ENCODE assay signal across 9 cellular contexts in the genomic region with DNA sequence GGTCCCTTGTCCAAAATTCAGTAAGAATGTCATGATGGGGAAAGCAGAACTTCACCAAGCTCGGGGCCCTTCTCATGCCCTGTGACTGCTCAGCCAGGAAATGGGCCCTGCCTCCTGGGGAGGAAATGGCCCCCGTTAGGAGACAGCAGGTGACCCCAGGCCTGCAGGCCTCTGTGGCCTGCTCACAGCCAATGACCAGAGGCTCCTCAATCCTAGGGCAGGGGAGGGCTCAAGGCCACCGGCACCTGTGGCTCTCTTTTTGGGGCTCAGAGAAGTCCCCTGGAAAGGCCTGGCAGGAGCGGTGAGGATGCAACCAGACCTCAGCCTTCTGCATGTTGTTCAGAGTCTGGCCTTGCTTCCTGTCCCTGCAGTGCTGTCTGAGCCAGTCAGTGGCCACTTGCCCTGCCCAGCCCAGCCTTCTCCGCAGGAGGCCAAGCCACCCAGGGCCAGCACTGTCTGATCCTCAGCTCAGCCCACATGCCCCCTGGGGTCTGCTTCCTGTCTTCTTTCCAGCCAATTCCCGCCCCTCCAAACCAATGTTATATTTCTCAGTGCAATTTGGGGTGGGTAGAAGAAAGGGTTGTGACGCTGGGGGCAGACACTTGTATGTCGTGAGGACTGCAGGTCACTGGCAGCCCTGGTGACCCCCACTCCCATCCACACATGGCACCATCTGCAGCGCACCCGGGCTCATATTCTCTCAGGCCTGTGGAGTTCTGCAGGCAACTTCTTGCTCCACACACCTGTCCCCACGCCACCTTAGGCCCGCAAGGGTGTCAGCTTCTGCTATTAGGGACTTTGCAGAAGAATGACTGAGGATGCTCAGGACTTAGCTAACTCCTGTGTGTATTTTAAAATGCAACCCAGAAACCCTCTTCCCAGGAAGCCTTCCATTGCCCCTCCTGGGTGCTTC.
DNase-seq lines count a peak whose midpoint lies in the region; ATAC-seq and TF ChIP-seq lines count a peak whose summit lies in the region.
"Had no signal": no experiment of that assay in that cellular context is flagged by ENCODE, and none has a peak within 500 bp of the region (broad histone marks: within the 10 kb centered on the region; RNA-seq: fewer than 3 reads in every experiment).

No MANE protein-coding gene starts in this region.

- WGBS in heart right ventricle, 2 donors: 73 to 81% methylated on average over 12 of the region's 12 CpGs

- no peak overlapping the region for H3K4me3 Mint-ChIP-seq in glutamatergic neuron (ENCODE audit: unreplicated experiment)

- TF ChIP-seq CTCF in heart right ventricle (IDR thresholded peaks at IDR 0.05) (no peak), Peyer's patch (IDR thresholded peaks at IDR 0.05) (no peak), glutamatergic neuron (IDR thresholded peaks at IDR 0.05; ENCODE audit: partially characterized antibody, unreplicated experiment) (no peak), upper lobe of right lung (IDR thresholded peaks at IDR 0.05) (no peak)

- ATAC-seq in heart right ventricle (peak in 1 of 8 donors; percentile 13), left ventricle myocardium superior (no peak), upper lobe of right lung (peak; percentile 22), GM18517 (IDR thresholded peaks at IDR 0.05; ENCODE audit: unreplicated experiment) (no peak), GM19023 (IDR thresholded peaks at IDR 0.05; ENCODE audit: unreplicated experiment) (no peak)

- DNase-seq in heart right ventricle: no peak
- DNase-seq in left ventricle myocardium superior: no peak
- peak in 2 of 3 donors; percentile 75 to 77 for DNase-seq in Peyer's patch
- DNase-seq in glutamatergic neuron: peak; percentile 15
- DNase-seq in upper lobe of right lung: no peak
- no peak for DNase-seq in OCI-M1 (lab: John Stamatoyannopoulos, UW)
- DNase-seq: NCI-H1930 had no signal

- H3K27me3 ChIP-seq in heart right ventricle: no peaks in the 10 kb centered on the region
- no peaks in the 10 kb centered on the region for H3K27me3 ChIP-seq in Peyer's patch
- H3K27me3 ChIP-seq in upper lobe of right lung: no peaks in the 10 kb centered on the region

- H3K4me1 Mint-ChIP-seq in glutamatergic neuron (ENCODE audit: low read depth, unreplicated experiment): peaks cover 31% of the 10 kb centered on the region

- H3K4me3 ChIP-seq in heart right ventricle (no peak overlapping the region), Peyer's patch (no peak overlapping the region), upper lobe of right lung (no peak overlapping the region)

- no peaks in the 10 kb centered on the region for H3K36me3 Mint-ChIP-seq in glutamatergic neuron (ENCODE audit: unreplicated experiment)

- peaks cover 6% of the 10 kb centered on the region for H3K9me3 Mint-ChIP-seq in glutamatergic neuron (ENCODE audit: unreplicated experiment)

- intact Hi-C loops in heart right ventricle (cut with DNase I): loop anchor here in 3 of 10 donors (5.0 to 10.0 kb wide), 3 partner anchors 47 to 82 kb away; partner anchors contain the start of gene ITPKB (in 3 of the 3)
- intact Hi-C loops in left ventricle myocardium superior (cut with micrococcal nuclease): no loop called here
- intact Hi-C loops in upper lobe of right lung (cut with DNase I): no loop called here

- H3K4me1 ChIP-seq in heart right ventricle: peaks cover 0 to 77% (median 11%) of the 10 kb centered on the region in 9 donors
- peaks cover 8 to 65% (median 49%) of the 10 kb centered on the region in 4 donors for H3K4me1 ChIP-seq in Peyer's patch
- peaks cover 74% of the 10 kb centered on the region for H3K4me1 ChIP-seq in upper lobe of right lung

- no peak for TF ChIP-seq POLR2A in Peyer's patch (IDR thresholded peaks at IDR 0.05)

- H3K36me3 ChIP-seq in heart right ventricle: no peaks in the 10 kb centered on the region
- no peaks in the 10 kb centered on the region for H3K36me3 ChIP-seq in Peyer's patch
- no peaks in the 10 kb centered on the region for H3K36me3 ChIP-seq in upper lobe of right lung

- H3K27ac Mint-ChIP-seq in glutamatergic neuron (ENCODE audit: unreplicated experiment): no peak overlapping the region

- peaks cover 11% of the 10 kb centered on the region for H3K27me3 Mint-ChIP-seq in glutamatergic neuron (ENCODE audit: unreplicated experiment)

- H3K27ac ChIP-seq in heart right ventricle (peak overlapping the region in 6 of 10 donors; percentile 52 to 92 (median 77)), Peyer's patch (peak overlapping the region in 1 of 4 donors; percentile 45), upper lobe of right lung (peak overlapping the region; percentile 58)

- H3K9me3 ChIP-seq in heart right ventricle (no peaks in the 10 kb centered on the region), Peyer's patch (no peaks in the 10 kb centered on the region), upper lobe of right lung (no peaks in the 10 kb centered on the region)

Comparison
In these comparisons a context has a peak if more than half of its experiments do, and no peak if none do; other contexts are left out.
1. DNase-seq: peak in Peyer's patch (2 of 3) and glutamatergic neuron (single experiment); none in heart right ventricle (0 of 2), left ventricle myocardium superior (single experiment), upper lobe of right lung (single experiment) and OCI-M1 (single experiment).